ENCODE assay signal across 16 cellular contexts in the genomic region with DNA sequence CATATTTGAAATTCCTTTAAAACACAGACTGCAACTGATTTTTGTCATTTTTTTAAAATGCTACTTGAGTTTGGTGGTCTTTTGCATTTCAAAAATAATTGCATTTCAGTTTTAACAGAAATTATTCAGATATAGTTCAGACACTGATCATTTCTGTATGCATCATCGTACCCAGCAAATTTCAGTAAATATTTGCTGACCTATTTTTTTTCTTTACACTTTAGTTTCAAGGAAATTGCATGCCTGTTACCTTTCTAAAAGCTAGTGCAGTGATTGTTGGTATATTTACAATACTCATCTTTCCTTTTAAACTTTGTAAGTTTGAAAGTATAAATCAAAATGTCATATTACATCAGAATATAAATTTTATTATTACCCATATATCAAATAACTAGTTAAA. TPM values are rescaled to one million over a fixed set of nuclear protein-coding genes. Genes with fewer than 3 reads are reported as not detected.
A peak's percentile ranks its signal among the peaks of the same experiment; 100 is the strongest.
DNase-seq lines count a peak whose midpoint lies in the region; ATAC-seq and TF ChIP-seq lines count a peak whose summit lies in the region.
"Had no signal": no experiment of that assay in that cellular context is flagged by ENCODE, and none has a peak within 500 bp of the region (broad histone marks: within the 10 kb centered on the region; RNA-seq: fewer than 3 reads in every experiment).

No MANE protein-coding gene starts in this region.

- ATAC-seq in RWPE2 (ENCODE audit: low read depth): no peak
- no peak for ATAC-seq in left cardiac atrium
- no peak for ATAC-seq in HG03135 (IDR thresholded peaks at IDR 0.05; ENCODE audit: unreplicated experiment)

- peak overlapping the region; percentile 98 for H3K27ac ChIP-seq in RWPE2 (ENCODE audit: poor library complexity, severe bottlenecking)
- H3K27ac ChIP-seq in layer of hippocampus (ENCODE audit: low read depth, low read length): peak overlapping the region; percentile 42
- no peak overlapping the region for H3K27ac ChIP-seq in colonic mucosa
- H3K27ac ChIP-seq: 22Rv1, GM23248, RWPE1, SJSA1 had no signal

- H3K9me3 ChIP-seq in RWPE2 (ENCODE audit: severe bottlenecking): no peaks in the 10 kb centered on the region
- no peaks in the 10 kb centered on the region for H3K9me3 ChIP-seq in colonic mucosa

- intact Hi-C loops in colonic mucosa (cut with DNase I): no loop called here
- intact Hi-C loops in left cardiac atrium (cut with DNase I): no loop called here

- H3K27me3 ChIP-seq in RWPE2 (ENCODE audit: insufficient read depth, poor library complexity, severe bottlenecking) (no peaks in the 10 kb centered on the region), layer of hippocampus (ENCODE audit: control insufficient read depth, insufficient read depth, low read length) (no peaks in the 10 kb centered on the region), colonic mucosa (no peaks in the 10 kb centered on the region)
- H3K27me3 ChIP-seq: BE2C, SJSA1 had no signal

- TF ChIP-seq CTCF in RWPE2 (IDR thresholded peaks at IDR 0.05; ENCODE audit: poor library complexity, severe bottlenecking): no peak
- no peak for TF ChIP-seq CTCF in colonic mucosa (IDR thresholded peaks at IDR 0.05)

- no peak overlapping the region for H3K9ac ChIP-seq in colonic mucosa (ENCODE audit: low read depth in 2 of 2, low read length in 2 of 2)
- H3K9ac ChIP-seq: GM23248 had no signal

- H3K4me1 ChIP-seq in RWPE2 (ENCODE audit: insufficient read depth, poor library complexity, severe bottlenecking) (peaks cover 64% of the 10 kb centered on the region), colonic mucosa (no peaks in the 10 kb centered on the region)
- H3K4me1 ChIP-seq: BE2C had no signal

- H3K36me3 ChIP-seq in RWPE2 (ENCODE audit: low read depth) (peaks cover 11% of the 10 kb centered on the region), colonic mucosa (no peaks in the 10 kb centered on the region)

- H3K4me3 ChIP-seq in RWPE2 (ENCODE audit: severe bottlenecking) (no peak overlapping the region), colonic mucosa (no peak overlapping the region)
- H3K4me3 ChIP-seq: GM23248, SJSA1 had no signal

- DNase-seq in NCI-H146 (lab: John Stamatoyannopoulos, UW): peak; percentile 20
- DNase-seq in NCI-H146 treated with DMSO at 0.1 percent for 48 hours (lab: John Stamatoyannopoulos, UW; ENCODE audit: unreplicated experiment): no peak
- no peak for DNase-seq in RWPE2 (ENCODE audit: low spot score)
- DNase-seq in colonic mucosa: no peak
- DNase-seq in left cardiac atrium: no peak
- DNase-seq in superior temporal gyrus (ENCODE audit: extremely low spot score): no peak
- DNase-seq: BE2C; CD4-positive, alpha-beta T cell; DND-41; GM23248; OCI-M1 had no signal

RNA-seq across cellular contexts. Expression of a gene that starts 32.4 kb away (rescaled TPM):
- 10 to 100 TPM; 17.8 to 29.6 TPM for total RNA-seq in colonic mucosa
- total RNA-seq in left cardiac atrium: 1 to 10 TPM; 5.8 to 7.4 TPM
